Comparison of ENCODE assay signal across 1 cellular context in genomic region chr1:237115035-237115434, GRCh38.
TF ChIP-seq lines count a peak whose summit lies in the region.

No MANE protein-coding gene starts in this region.

TF ChIP-seq in GM23338, 12 proteins besides CTCF, POLR2A, EP300 and RAD21 (continued from another document):
- TF ChIP-seq CREB1 (CRISPR knock-in tag; IDR thresholded peaks at IDR 0.05; ENCODE audit: low read depth) (no peak), JUNB (IDR thresholded peaks at IDR 0.05; ENCODE audit: unreplicated experiment) (no peak), ZNF331 (CRISPR knock-in tag; IDR thresholded peaks at IDR 0.05; ENCODE audit: low read depth) (no peak), EZH2phosphoT487 (IDR thresholded peaks at IDR 0.05; ENCODE audit: unreplicated experiment) (no peak), REST (IDR thresholded peaks at IDR 0.05; ENCODE audit: unreplicated experiment) (no peak), STAT1 (IDR thresholded peaks at IDR 0.05; ENCODE audit: unreplicated experiment) (no peak)
- TF ChIP-seq, protein P1, sequence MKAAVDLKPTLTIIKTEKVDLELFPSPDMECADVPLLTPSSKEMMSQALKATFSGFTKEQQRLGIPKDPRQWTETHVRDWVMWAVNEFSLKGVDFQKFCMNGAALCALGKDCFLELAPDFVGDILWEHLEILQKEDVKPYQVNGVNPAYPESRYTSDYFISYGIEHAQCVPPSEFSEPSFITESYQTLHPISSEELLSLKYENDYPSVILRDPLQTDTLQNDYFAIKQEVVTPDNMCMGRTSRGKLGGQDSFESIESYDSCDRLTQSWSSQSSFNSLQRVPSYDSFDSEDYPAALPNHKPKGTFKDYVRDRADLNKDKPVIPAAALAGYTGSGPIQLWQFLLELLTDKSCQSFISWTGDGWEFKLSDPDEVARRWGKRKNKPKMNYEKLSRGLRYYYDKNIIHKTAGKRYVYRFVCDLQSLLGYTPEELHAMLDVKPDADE (IDR thresholded peaks at IDR 0.05) = no peak
